Comparison of ENCODE assay signal across 22 cellular contexts in genomic region chr5:8869932-8870331, GRCh38.
"Had no signal": no experiment of that assay in that cellular context is flagged by ENCODE, and none has a peak within 500 bp of the region (broad histone marks: within the 10 kb centered on the region; RNA-seq: fewer than 3 reads in every experiment).

No MANE protein-coding gene starts in this region.

- ATAC-seq: effector memory CD8-positive, alpha-beta T cell; gastroesophageal sphincter; left cardiac atrium; lower lobe of right lung; psoas muscle; right lobe of liver; stimulated activated effector memory CD8-positive, alpha-beta T cell treated with anti-CD3 and anti-CD28 coated beads, Interleukin-12 subunit alpha, Interleukin-12 subunit beta, amount 100 ng/mL, for 72 hours; stimulated activated naive CD8-positive, alpha-beta T cell treated with anti-CD3 and anti-CD28 coated beads, Interleukin-15, Interleukin-2, amounts not matched to agents 100 U/mL and 50 U/mL, for 24 hours had no signal

- H3K27me3 Mint-ChIP-seq: dendritic cell treated with granulocyte-macrophage colony-stimulating factor and Interleukin-4, amounts not matched to agents 40 ng/mL and 50 ng/mL, for 4 days; effector memory CD8-positive, alpha-beta T cell had no signal

- H3K4me3 ChIP-seq: esophagus squamous epithelium, gastroesophageal sphincter, left ventricle myocardium inferior, lower lobe of right lung, psoas muscle, right lobe of liver, suprapubic skin, thyroid gland had no signal

- H3K4me1 ChIP-seq: esophagus squamous epithelium, gastroesophageal sphincter, left ventricle myocardium inferior, lower lobe of right lung, psoas muscle, right lobe of liver, suprapubic skin, thyroid gland had no signal

- H3K4me3 Mint-ChIP-seq: dendritic cell treated with granulocyte-macrophage colony-stimulating factor and Interleukin-4, amounts not matched to agents 40 ng/mL and 50 ng/mL, for 4 days; effector memory CD8-positive, alpha-beta T cell; nephron; stimulated activated effector memory CD8-positive, alpha-beta T cell treated with anti-CD3 and anti-CD28 coated beads, Interleukin-12 subunit alpha, Interleukin-12 subunit beta, amount 100 ng/mL, for 72 hours; type B pancreatic cell had no signal

- H3K9me3 Mint-ChIP-seq: dendritic cell treated with granulocyte-macrophage colony-stimulating factor and Interleukin-4, amounts not matched to agents 40 ng/mL and 50 ng/mL, for 4 days; nephron; type B pancreatic cell had no signal

- DNase-seq: effector memory CD8-positive, alpha-beta T cell; esophagus squamous epithelium; foreskin fibroblast; kidney; left cardiac atrium; left ventricle myocardium inferior; lower lobe of right lung; mesenchymal stem cell; midbrain; psoas muscle; retina; right lobe of liver; stimulated activated CD4-positive, alpha-beta T cell treated with anti-CD3 and anti-CD28 coated beads, Interleukin-4, amount 100 ng/mL, for 1 hour; stimulated activated CD8-positive, alpha-beta memory T cell treated with anti-CD3 and anti-CD28 coated beads, Interleukin-4, amount 100 ng/mL, for 48 hours; stimulated activated naive CD8-positive, alpha-beta T cell treated with anti-CD3 and anti-CD28 coated beads, Interleukin-15, Interleukin-2, amounts not matched to agents 100 U/mL and 50 U/mL, for 24 hours; thyroid gland had no signal

- H3K27ac Mint-ChIP-seq: dendritic cell treated with granulocyte-macrophage colony-stimulating factor and Interleukin-4, amounts not matched to agents 40 ng/mL and 50 ng/mL, for 4 days; effector memory CD8-positive, alpha-beta T cell; nephron; stimulated activated effector memory CD8-positive, alpha-beta T cell treated with anti-CD3 and anti-CD28 coated beads, Interleukin-12 subunit alpha, Interleukin-12 subunit beta, amount 100 ng/mL, for 72 hours; type B pancreatic cell had no signal

- H3K27ac ChIP-seq: esophagus squamous epithelium, gastroesophageal sphincter, left ventricle myocardium inferior, lower lobe of right lung, psoas muscle, right lobe of liver, suprapubic skin, thyroid gland had no signal

- H3K36me3 ChIP-seq: esophagus squamous epithelium, gastroesophageal sphincter, left ventricle myocardium inferior, lower lobe of right lung, right lobe of liver, suprapubic skin, thyroid gland had no signal

- H3K9me3 ChIP-seq: esophagus squamous epithelium, gastroesophageal sphincter, left ventricle myocardium inferior, lower lobe of right lung, psoas muscle, right lobe of liver, suprapubic skin, thyroid gland had no signal

- H3K4me1 Mint-ChIP-seq: nephron; stimulated activated effector memory CD8-positive, alpha-beta T cell treated with anti-CD3 and anti-CD28 coated beads, Interleukin-12 subunit alpha, Interleukin-12 subunit beta, amount 100 ng/mL, for 72 hours had no signal

- H3K36me3 Mint-ChIP-seq: stimulated activated effector memory CD8-positive, alpha-beta T cell treated with anti-CD3 and anti-CD28 coated beads, Interleukin-12 subunit alpha, Interleukin-12 subunit beta, amount 100 ng/mL, for 72 hours; type B pancreatic cell had no signal

- H3K27me3 ChIP-seq: esophagus squamous epithelium, gastroesophageal sphincter, right lobe of liver, suprapubic skin, thyroid gland had no signal
